In the genomic region with DNA sequence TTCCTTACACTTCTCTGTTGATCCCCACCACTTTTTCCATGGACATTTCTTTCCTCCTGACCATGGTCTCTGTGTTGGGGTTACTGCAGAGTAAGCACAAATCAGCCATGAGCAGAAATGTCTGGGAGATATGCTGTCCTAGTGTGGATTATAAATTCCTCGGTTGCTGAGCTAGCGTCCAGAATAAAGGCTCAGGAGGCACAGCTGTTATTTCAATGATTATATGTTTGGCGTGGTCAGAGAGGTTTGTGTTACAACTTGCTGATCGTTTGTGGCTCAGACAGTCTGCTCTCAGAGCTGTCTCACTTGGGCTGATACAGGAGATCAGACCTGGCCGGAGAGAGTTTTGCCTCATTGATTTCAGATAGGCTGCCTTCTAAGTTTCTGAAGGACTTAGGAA, we compare ENCODE assay signal across 13 cellular contexts. TPM values are rescaled to one million over a fixed set of nuclear protein-coding genes. Genes with fewer than 3 reads are reported as not detected.
DNase-seq lines count a peak whose midpoint lies in the region; ATAC-seq and TF ChIP-seq lines count a peak whose summit lies in the region.
"Had no signal": no experiment of that assay in that cellular context is flagged by ENCODE, and none has a peak within 500 bp of the region (broad histone marks: within the 10 kb centered on the region; RNA-seq: fewer than 3 reads in every experiment).

No MANE protein-coding gene starts in this region.

- no peaks in the 10 kb centered on the region for H3K9me3 Mint-ChIP-seq in activated T-helper 17 cell treated with anti-CD3 and anti-CD28 coated beads, Interleukin-2, amount 50 U/mL, for 72 hours
- H3K9me3 Mint-ChIP-seq in activated T-cell treated with anti-CD3 and anti-CD28 coated beads, Interleukin-2, amount 50 U/mL, for 24 hours, result no peaks in the 10 kb centered on the region
- H3K9me3 Mint-ChIP-seq: activated naive CD4-positive, alpha-beta T cell treated with anti-CD3 and anti-CD28 coated beads, Interleukin-2, amount 50 U/mL, for 72 hours had no signal

- no peaks in the 10 kb centered on the region for H3K36me3 Mint-ChIP-seq in activated T-helper 17 cell treated with anti-CD3 and anti-CD28 coated beads, Interleukin-2, amount 50 U/mL, for 72 hours (ENCODE audit: low read depth)
- H3K36me3 Mint-ChIP-seq in activated T-cell treated with anti-CD3 and anti-CD28 coated beads, Interleukin-2, amount 50 U/mL, for 24 hours (ENCODE audit: low read depth), result no peaks in the 10 kb centered on the region
- H3K36me3 Mint-ChIP-seq: activated naive CD4-positive, alpha-beta T cell treated with anti-CD3 and anti-CD28 coated beads, Interleukin-2, amount 50 U/mL, for 72 hours had no signal

- no peak overlapping the region for H3K4me3 Mint-ChIP-seq in activated T-helper 17 cell treated with anti-CD3 and anti-CD28 coated beads, Interleukin-2, amount 50 U/mL, for 72 hours
- H3K4me3 Mint-ChIP-seq in activated T-cell treated with anti-CD3 and anti-CD28 coated beads, Interleukin-2, amount 50 U/mL, for 24 hours, result no peak overlapping the region

- 27% methylated on average over 5 of the region's 5 CpGs for WGBS in suprapubic skin

- H3K27ac ChIP-seq in suprapubic skin, result peak overlapping the region; percentile 75

- ATAC-seq in activated T-helper 17 cell treated with anti-CD3 and anti-CD28 coated beads, Interleukin-2, amount 50 U/mL, for 72 hours (replicated peaks), result no peak
- ATAC-seq: activated naive CD4-positive, alpha-beta T cell treated with anti-CD3 and anti-CD28 coated beads, Interleukin-2, amount 50 U/mL, for 72 hours had no signal

- DNase-seq in NCI-H69 (lab: John Stamatoyannopoulos, UW), result peak; percentile 84
- DNase-seq in choroid plexus epithelial cell (ENCODE audit: low read depth), result peak; percentile 70
- DNase-seq in left kidney (ENCODE audit: low read depth, low spot score), result peak; percentile 36
- DNase-seq in suprapubic skin (ENCODE audit: low spot score in 2 of 2), result no peak
- no peak for DNase-seq in HPDE6-E6E7 (ENCODE audit: extremely low spot score)
- DNase-seq in NCI-H2196 (lab: John Stamatoyannopoulos, UW; ENCODE audit: unreplicated experiment), result no peak
- no peak for DNase-seq in activated T-cell treated with anti-CD3 and anti-CD28 coated beads, Interleukin-2, amount 50 U/mL, for 24 hours
- DNase-seq: activated CD4-positive, alpha-beta T cell treated with anti-CD3 and anti-CD28 coated beads for 4 hours; mesendoderm; NCI-H2107; stimulated activated CD4-positive, alpha-beta T cell treated with anti-CD3 and anti-CD28 coated beads, Interleukin-2, amount 100 ng/mL, for 24 hours had no signal

- no peaks in the 10 kb centered on the region for H3K27me3 ChIP-seq in suprapubic skin

- no peaks in the 10 kb centered on the region for H3K9me3 ChIP-seq in suprapubic skin

- H3K4me1 Mint-ChIP-seq in activated T-helper 17 cell treated with anti-CD3 and anti-CD28 coated beads, Interleukin-2, amount 50 U/mL, for 72 hours, result no peaks in the 10 kb centered on the region
- H3K4me1 Mint-ChIP-seq in activated T-cell treated with anti-CD3 and anti-CD28 coated beads, Interleukin-2, amount 50 U/mL, for 24 hours (ENCODE audit: low read depth), result no peaks in the 10 kb centered on the region

- TF ChIP-seq EP300 in suprapubic skin (IDR thresholded peaks at IDR 0.05), result no peak

- no peak overlapping the region for H3K4me3 ChIP-seq in choroid plexus epithelial cell (ENCODE audit: low read depth, low read length)
- H3K4me3 ChIP-seq in suprapubic skin, result no peak overlapping the region

- TF ChIP-seq POLR2A in suprapubic skin (IDR thresholded peaks at IDR 0.05), result no peak

- H3K27ac Mint-ChIP-seq in activated T-helper 17 cell treated with anti-CD3 and anti-CD28 coated beads, Interleukin-2, amount 50 U/mL, for 72 hours, result no peak overlapping the region
- no peak overlapping the region for H3K27ac Mint-ChIP-seq in activated T-cell treated with anti-CD3 and anti-CD28 coated beads, Interleukin-2, amount 50 U/mL, for 24 hours
- H3K27ac Mint-ChIP-seq: activated naive CD4-positive, alpha-beta T cell treated with anti-CD3 and anti-CD28 coated beads, Interleukin-2, amount 50 U/mL, for 72 hours had no signal

- TF ChIP-seq CTCF in choroid plexus epithelial cell (conservative IDR thresholded peaks at IDR 0.05; ENCODE audit: low read depth, low read length) (no peak), suprapubic skin (IDR thresholded peaks at IDR 0.05) (no peak)

- H3K4me1 ChIP-seq in suprapubic skin, result peaks cover 7% of the 10 kb centered on the region

- peaks cover 12% of the 10 kb centered on the region for H3K27me3 Mint-ChIP-seq in activated T-helper 17 cell treated with anti-CD3 and anti-CD28 coated beads, Interleukin-2, amount 50 U/mL, for 72 hours
- H3K27me3 Mint-ChIP-seq in activated T-cell treated with anti-CD3 and anti-CD28 coated beads, Interleukin-2, amount 50 U/mL, for 24 hours, result peaks cover 5% of the 10 kb centered on the region

- no peaks in the 10 kb centered on the region for H3K36me3 ChIP-seq in suprapubic skin

RNA-seq across cellular contexts. Expression of a gene that starts 37.5 kb away (rescaled TPM):
- 10 to 100 TPM; 24.2 to 46.5 (median 35.5) TPM for total RNA-seq in suprapubic skin
- under 1 TPM; 0.04 to 0.05 TPM for total RNA-seq in activated T-helper 17 cell treated with anti-CD3 and anti-CD28 coated beads, Interleukin-2, amount 50 U/mL, for 72 hours
- total RNA-seq: activated naive CD4-positive, alpha-beta T cell treated with anti-CD3 and anti-CD28 coated beads, Interleukin-2, amount 50 U/mL, for 72 hours had no signal

Comparison
In these comparisons a context has a peak if more than half of its experiments do, and no peak if none do; other contexts are left out.
1. DNase-seq: peak in NCI-H69 (single experiment), choroid plexus epithelial cell (single experiment) and left kidney (single experiment); none in suprapubic skin (0 of 2), HPDE6-E6E7 (single experiment), NCI-H2196 (single experiment) and activated T-cell treated with anti-CD3 and anti-CD28 coated beads, Interleukin-2, amount 50 U/mL, for 24 hours (single experiment).
2. RNA of a gene that starts 37.5 kb away (total RNA-seq): 24.2 to 46.5 TPM in suprapubic skin; 0.04 to 0.05 TPM in activated T-helper 17 cell treated with anti-CD3 and anti-CD28 coated beads, Interleukin-2, amount 50 U/mL, for 72 hours; every median in the first group is over 10 times any median in the second.